In the genomic region with DNA sequence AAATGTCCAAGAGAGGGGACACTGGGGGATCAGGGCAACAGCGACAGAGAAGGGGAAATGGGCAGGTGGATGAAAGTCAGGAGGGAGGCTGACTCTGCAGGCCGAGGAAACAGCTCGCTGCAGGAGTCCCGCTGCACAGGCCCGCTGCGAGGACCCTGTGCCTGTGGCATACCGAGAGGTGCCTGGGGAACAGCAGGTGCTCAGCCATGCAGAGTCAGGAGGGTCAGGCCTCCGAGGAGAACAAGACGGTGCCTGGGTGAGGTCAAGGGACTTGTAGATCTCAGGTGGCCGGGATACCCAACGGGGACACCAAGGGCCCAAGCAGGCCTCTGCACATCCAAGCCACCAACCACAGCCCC, we compare ENCODE assay signal across 20 cellular contexts.
DNase-seq lines count a peak whose midpoint lies in the region; ATAC-seq, FAIRE-seq and TF ChIP-seq lines count a peak whose summit lies in the region.
"Had no signal": no experiment of that assay in that cellular context is flagged by ENCODE, and none has a peak within 500 bp of the region (broad histone marks: within the 10 kb centered on the region; RNA-seq: fewer than 3 reads in every experiment).

No MANE protein-coding gene starts in this region.

- in situ Hi-C loops in gastrocnemius medialis (cut with MboI; ENCODE audit: low sequenced_read_pairs in 4 of 4): loop anchor here in 1 of 4 donors (25.0 kb wide), 1 partner anchor 113 kb away; no protein-coding TSS in a partner anchor

- H3K27me3 ChIP-seq in NT2/D1 (ENCODE audit: insufficient read depth, insufficient read length): no peaks in the 10 kb centered on the region
- H3K27me3 ChIP-seq in iPS-20b (ENCODE audit: insufficient read depth, low read length): no peaks in the 10 kb centered on the region
- H3K27me3 ChIP-seq in gastrocnemius medialis: no peaks in the 10 kb centered on the region
- no peaks in the 10 kb centered on the region for H3K27me3 ChIP-seq in tibial artery
- H3K27me3 ChIP-seq: BE2C, colonic mucosa, right lobe of liver had no signal

- no peak for DNase-seq in GM12891 (ENCODE audit: insufficient read length, low spot score)
- DNase-seq in NT2/D1 (ENCODE audit: low read depth, low spot score): no peak
- DNase-seq in gastrocnemius medialis: no peak
- no peak for DNase-seq in tibial artery
- no peak for DNase-seq in SIG-M5 treated with dmso at 0.1 percent for 504 hours (lab: John Stamatoyannopoulos, UW; ENCODE audit: unreplicated experiment)
- DNase-seq in effector CD4-positive, alpha-beta T cell: no peak
- DNase-seq: activated T-cell treated with anti-CD3 and anti-CD28 coated beads, Interleukin-2, amount 50 U/mL, for 72 hours; amniotic stem cell; BE2C; colonic mucosa; DMS79; NCI-H1105; right lobe of liver; stimulated activated CD4-positive, alpha-beta T cell treated with anti-CD3 and anti-CD28 coated beads, Interleukin-4, amount 100 ng/mL, for 24 hours had no signal

- no peak overlapping the region for H3K27ac ChIP-seq in iPS-20b (ENCODE audit: low read length)
- peak overlapping the region; percentile 6 to 65 (median 54) for H3K27ac ChIP-seq in gastrocnemius medialis
- no peak overlapping the region for H3K27ac ChIP-seq in tibial artery
- H3K27ac ChIP-seq: colonic mucosa, right lobe of liver had no signal

- peak; percentile 75 for FAIRE-seq in GM12891 (lab: Jason Lieb, UNC)
- FAIRE-seq: H54 had no signal

- peaks cover 45% of the 10 kb centered on the region for H3K4me1 ChIP-seq in NT2/D1 (ENCODE audit: insufficient read depth, insufficient read length)
- H3K4me1 ChIP-seq in iPS-20b (ENCODE audit: insufficient read depth, low read length): peaks cover 20% of the 10 kb centered on the region; the same call in 1 of the 2 replicates
- H3K4me1 ChIP-seq in gastrocnemius medialis: peaks cover 57 to 60% of the 10 kb centered on the region in 2 donors
- peaks cover 0 to 79% (median 47%) of the 10 kb centered on the region in 4 donors for H3K4me1 ChIP-seq in tibial artery
- H3K4me1 ChIP-seq: BE2C had no signal

- H3K36me3 ChIP-seq in NT2/D1 (ENCODE audit: insufficient read depth, insufficient read length, low read length) (peaks cover 14% of the 10 kb centered on the region), iPS-20b (ENCODE audit: insufficient read depth, low read depth, low read length) (peaks cover 2% of the 10 kb centered on the region; the same call in 1 of the 2 replicates), gastrocnemius medialis (peaks cover 0 to 2% of the 10 kb centered on the region in 2 donors), tibial artery (peaks cover 1 to 7% (median 2%) of the 10 kb centered on the region in 3 donors)
- H3K36me3 ChIP-seq: colonic mucosa, right lobe of liver had no signal

- H3K4me3 ChIP-seq in NT2/D1 (ENCODE audit: insufficient read length, low read depth) (no peak overlapping the region), iPS-20b (ENCODE audit: low read length) (no peak overlapping the region), gastrocnemius medialis (no peak overlapping the region), tibial artery (no peak overlapping the region)
- H3K4me3 ChIP-seq: colonic mucosa, right lobe of liver had no signal

- intact Hi-C loops in gastrocnemius medialis (cut with DNase I; ENCODE audit: low total_unique reads): no loop called here
- intact Hi-C loops in tibial artery (cut with DNase I; ENCODE audit: low total_unique reads): loop anchor here (5.0 kb wide), 1 partner anchor 38 kb away; no protein-coding TSS in a partner anchor

- ATAC-seq in gastrocnemius medialis: no peak
- no peak for ATAC-seq in HG03280 (IDR thresholded peaks at IDR 0.05; ENCODE audit: unreplicated experiment)
- ATAC-seq: activated T-cell treated with anti-CD3 and anti-CD28 coated beads, Interleukin-2, amount 50 U/mL, for 72 hours; esophagus mucosa; left lobe of liver; natural killer cell treated with Interleukin-12 subunit alpha and Interleukin-12 subunit beta and Interleukin-15 and Interleukin-18, amount 100 ng/mL, for 72 hours; right lobe of liver had no signal

- TF ChIP-seq CTCF in gastrocnemius medialis (IDR thresholded peaks at IDR 0.05 in 4 of 5, conservative IDR thresholded peaks at IDR 0.05 in 1 of 5) (no peak), tibial artery (IDR thresholded peaks at IDR 0.05) (no peak)

- no peaks in the 10 kb centered on the region for H3K9me3 ChIP-seq in NT2/D1 (ENCODE audit: insufficient read depth, low read length)
- H3K9me3 ChIP-seq in iPS-20b (ENCODE audit: insufficient read depth, low read depth, low read length): no peaks in the 10 kb centered on the region
- H3K9me3 ChIP-seq in gastrocnemius medialis: no peaks in the 10 kb centered on the region
- no peaks in the 10 kb centered on the region for H3K9me3 ChIP-seq in tibial artery
- H3K9me3 ChIP-seq: BE2C, colonic mucosa, right lobe of liver had no signal

- TF ChIP-seq POLR2A in GM12891 (IDR thresholded peaks at IDR 0.05; ENCODE audit: low read depth, low read length) (no peak), gastrocnemius medialis (IDR thresholded peaks at IDR 0.05) (no peak)

- peak overlapping the region; percentile 51 for H3K9ac ChIP-seq in NT2/D1 (ENCODE audit: insufficient read length, low read depth)
- H3K9ac ChIP-seq in iPS-20b (ENCODE audit: low read depth, low read length): peak overlapping the region; percentile 39; the same call in 1 of the 2 replicates

TF ChIP-seq in GM12891, 5 proteins besides CTCF, POLR2A, EP300 and RAD21:
- TF ChIP-seq POLR2AphosphoS5 (IDR thresholded peaks at IDR 0.05; ENCODE audit: low read depth, low read length): no peak
- no peak for TF ChIP-seq POU2F2 (IDR thresholded peaks at IDR 0.05; ENCODE audit: low read depth, low read length)
- no peak for TF ChIP-seq SPI1 (IDR thresholded peaks at IDR 0.05; ENCODE audit: low read depth, low read length)
- TF ChIP-seq TAF1 (IDR thresholded peaks at IDR 0.05; ENCODE audit: low read depth, low read length): no peak
- no peak for TF ChIP-seq PAX5 (IDR thresholded peaks at IDR 0.05; ENCODE audit: insufficient read depth, low read length, severe bottlenecking)

Comparison
In these comparisons a context has a peak if more than half of its experiments do, and no peak if none do; other contexts are left out.
1. H3K27ac ChIP-seq: peak in gastrocnemius medialis (4 of 4); none in iPS-20b (single experiment) and tibial artery (0 of 2).